ENCODE assay signal across 8 cellular contexts in genomic region chr21:26846036-26846931, GRCh38. TPM values are rescaled to one million over a fixed set of nuclear protein-coding genes. Genes with fewer than 3 reads are reported as not detected.
A peak's percentile ranks its signal among the peaks of the same experiment; 100 is the strongest.
DNase-seq lines count a peak whose midpoint lies in the region; ATAC-seq, FAIRE-seq and TF ChIP-seq lines count a peak whose summit lies in the region.

No MANE protein-coding gene starts in this region.

- no peaks in the 10 kb centered on the region for H3K9me3 Mint-ChIP-seq in astrocyte (ENCODE audit: unreplicated experiment)

- H3K4me3 ChIP-seq in MG63 (peak overlapping the region; percentile 67), astrocyte (ENCODE audit: insufficient read depth, low read depth, low read length) (peak overlapping the region; percentile 70), right atrium auricular region (peak overlapping the region; percentile 72 to 82), ovary (peak overlapping the region; percentile 87)

- FAIRE-seq in astrocyte (lab: Jason Lieb, UNC), result peak; percentile 47

- no peaks in the 10 kb centered on the region for H3K27me3 Mint-ChIP-seq in astrocyte (ENCODE audit: low read depth, unreplicated experiment)

- peak overlapping the region; percentile 97 for H3K4me3 Mint-ChIP-seq in astrocyte (ENCODE audit: unreplicated experiment)

- H3K36me3 Mint-ChIP-seq in astrocyte (ENCODE audit: low read depth, unreplicated experiment), result peaks cover 4% of the 10 kb centered on the region

- TF ChIP-seq CTCF in astrocyte (IDR thresholded peaks at IDR 0.05; ENCODE audit: insufficient read depth, low read depth, low read length) (no peak), right atrium auricular region (IDR thresholded peaks at IDR 0.05) (no peak), ovary (IDR thresholded peaks at IDR 0.05) (peak in 2 of 3 donors; percentile 32 to 37)

- H3K27me3 ChIP-seq in MG63 (no peaks in the 10 kb centered on the region), astrocyte (ENCODE audit: insufficient read depth, low read length) (peaks cover 6% of the 10 kb centered on the region), right atrium auricular region (no peaks in the 10 kb centered on the region), ovary (no peaks in the 10 kb centered on the region)

- H2AFZ ChIP-seq in astrocyte (ENCODE audit: low read depth, low read length), result peak overlapping the region; percentile 74

- TF ChIP-seq EP300 in ovary (IDR thresholded peaks at IDR 0.05), result no peak

- peaks cover 25% of the 10 kb centered on the region for H3K79me2 ChIP-seq in astrocyte (ENCODE audit: insufficient read depth, low read length)

- peaks cover 24% of the 10 kb centered on the region for H3K4me1 ChIP-seq in astrocyte (ENCODE audit: insufficient read depth, low read length)
- H3K4me1 ChIP-seq in right atrium auricular region, result peaks cover 0 to 25% of the 10 kb centered on the region in 2 donors
- no peaks in the 10 kb centered on the region for H3K4me1 ChIP-seq in ovary (ENCODE audit: insufficient read depth)

- H3K9me3 ChIP-seq in MG63 (no peaks in the 10 kb centered on the region), astrocyte (ENCODE audit: insufficient read depth, low read depth, low read length) (no peaks in the 10 kb centered on the region), right atrium auricular region (no peaks in the 10 kb centered on the region), ovary (no peaks in the 10 kb centered on the region)

- H3K27ac ChIP-seq in astrocyte (ENCODE audit: low read depth, low read length) (peak overlapping the region; percentile 74), right atrium auricular region (peak overlapping the region; percentile 92 to 99), ovary (peak overlapping the region; percentile 74 to 96)

- DNase-seq in COR-L47 (lab: John Stamatoyannopoulos, UW) (peak; percentile 66), MG63 (peak; percentile 92), astrocyte (ENCODE audit: low read depth) (peak; percentile 47), right atrium auricular region (ENCODE audit: low spot score) (peak; percentile 92), ovary (peak; percentile 92 to 94 (median 93)), KG1 (lab: John Stamatoyannopoulos, UW) (no peak)

- 0 to 1% (median 0%) methylated on average over 50 of the region's 50 CpGs for WGBS in ovary, 3 donors

- TF ChIP-seq POLR2A in ovary (IDR thresholded peaks at IDR 0.05), result peak; percentile 89

- H3K27ac Mint-ChIP-seq in astrocyte (ENCODE audit: unreplicated experiment), result peak overlapping the region; percentile 97

- H3K4me2 ChIP-seq in astrocyte (ENCODE audit: low read length), result peak overlapping the region; percentile 97

- intact Hi-C loops in ovary (cut with DNase I), result loop anchor here (5.0 to 10.0 kb wide), 6 partner anchors 44 to 1901 kb away; no protein-coding TSS in a partner anchor

- peaks cover 19% of the 10 kb centered on the region for H4K20me1 ChIP-seq in astrocyte (ENCODE audit: insufficient read depth, low read length)

- H3K9ac ChIP-seq in astrocyte (ENCODE audit: low read length), result peak overlapping the region; percentile 90

- peaks cover 7% of the 10 kb centered on the region for H3K4me1 Mint-ChIP-seq in astrocyte (ENCODE audit: low read depth, unreplicated experiment)

- H3K36me3 ChIP-seq in MG63, result peaks cover 29% of the 10 kb centered on the region
- H3K36me3 ChIP-seq in astrocyte (ENCODE audit: insufficient read depth, low read length), result no peaks in the 10 kb centered on the region
- H3K36me3 ChIP-seq in right atrium auricular region, result peaks cover 28% of the 10 kb centered on the region
- no peaks in the 10 kb centered on the region for H3K36me3 ChIP-seq in ovary

- no peak for ATAC-seq in GM21367 (IDR thresholded peaks at IDR 0.05; ENCODE audit: unreplicated experiment)
- ATAC-seq in HG03280 (IDR thresholded peaks at IDR 0.05; ENCODE audit: unreplicated experiment), result no peak

RNA-seq across cellular contexts. Expression of gene ADAMTS1, which starts 1.1 kb away (rescaled TPM):
- 170 and 172 TPM in 2 replicates for total RNA-seq in MG63 (2014; rRNA removed; shearing (Covaris generic); ENCODE audit: low replicate concordance)
- 139 and 141 TPM in 2 replicates for total RNA-seq in astrocyte
- 10 to 100 TPM; 65.9 to 89.7 TPM for total RNA-seq in right atrium auricular region
- total RNA-seq in ovary, result 100 to 1,000 TPM; 212 to 532 (median 297) TPM
- 100 to 1,000 TPM in 1 of 2 donors, 10 to 100 TPM in 1; 93.7 to 155 TPM for polyA plus RNA-seq in ovary

Comparison
In these comparisons a context has a peak if more than half of its experiments do, and no peak if none do; other contexts are left out.
1. CTCF ChIP-seq: peak in ovary (2 of 3); none in astrocyte (single experiment) and right atrium auricular region (0 of 2).
2. Peak in every context shown above with its lines, with median percentiles within 50 percentile points of each other: H3K4me3 ChIP-seq and H3K27ac ChIP-seq.